8 cellular contexts compared by ENCODE assay signal in genomic region chr11:67302571-67303131, GRCh38. TPM values are rescaled to one million over a fixed set of nuclear protein-coding genes. Genes with fewer than 3 reads are reported as not detected.
DNase-seq lines count a peak whose midpoint lies in the region; ATAC-seq and TF ChIP-seq lines count a peak whose summit lies in the region.

No MANE protein-coding gene starts in this region.

- peaks cover 3% of the 10 kb centered on the region for H3K4me1 Mint-ChIP-seq in activated T-cell treated with anti-CD3 and anti-CD28 coated beads, Interleukin-2, amount 50 U/mL, for 72 hours (ENCODE audit: low read depth)
- peaks cover 11% of the 10 kb centered on the region for H3K4me1 Mint-ChIP-seq in WTC11

- CTCF ChIA-PET in WTC11 (lab: Charles Lee): interaction anchor here (0.6 to 5.3 kb wide), 27 partner anchors 9 to 327 kb away, joined by 3 to 103 read pairs (median 6); partner anchors contain the start of genes ANKRD13D, GRK2, KDM2A and NUDT8

- H3K9me3 Mint-ChIP-seq in activated T-cell treated with anti-CD3 and anti-CD28 coated beads, Interleukin-2, amount 50 U/mL, for 72 hours: no peaks in the 10 kb centered on the region
- no peaks in the 10 kb centered on the region for H3K9me3 Mint-ChIP-seq in WTC11

- intact Hi-C loops in Right ventricle myocardium inferior (cut with DNase I) (no loop called here), posterior vena cava (cut with DNase I) (no loop called here)

- TF ChIP-seq CTCF in WTC11 (IDR thresholded peaks at IDR 0.05): no peak

- H3K4me3 Mint-ChIP-seq in activated T-cell treated with anti-CD3 and anti-CD28 coated beads, Interleukin-2, amount 50 U/mL, for 72 hours: peak overlapping the region; percentile 64 to 67
- peak overlapping the region; percentile 74 for H3K4me3 Mint-ChIP-seq in WTC11

- peak in 1 of 2 donors; percentile 2 for ATAC-seq in activated T-cell treated with anti-CD3 and anti-CD28 coated beads, Interleukin-2, amount 50 U/mL, for 72 hours (replicated peaks in 1 of 2)
- ATAC-seq in WTC11 (peak; percentile 56), Right ventricle myocardium inferior (peak; percentile 34)

- H3K27ac Mint-ChIP-seq in activated T-cell treated with anti-CD3 and anti-CD28 coated beads, Interleukin-2, amount 50 U/mL, for 72 hours: no peak overlapping the region
- peak overlapping the region; percentile 57; the same call in 1 of the 2 replicates for H3K27ac Mint-ChIP-seq in WTC11

- no peaks in the 10 kb centered on the region for H3K27me3 Mint-ChIP-seq in activated T-cell treated with anti-CD3 and anti-CD28 coated beads, Interleukin-2, amount 50 U/mL, for 72 hours (ENCODE audit: low read depth)
- peaks cover 4% of the 10 kb centered on the region; the same call in 1 of the 2 replicates for H3K27me3 Mint-ChIP-seq in WTC11 (ENCODE audit: low read depth)

- DNase-seq in activated T-cell treated with anti-CD3 and anti-CD28 coated beads, Interleukin-2, amount 50 U/mL, for 72 hours: no peak
- no peak for DNase-seq in activated T-cell treated with anti-CD3 and anti-CD28 coated beads for 4 hours
- DNase-seq in WTC11 (ENCODE audit: low spot score): peak; percentile 67
- peak; percentile 73 for DNase-seq in Right ventricle myocardium inferior (ENCODE audit: missing footprints)
- peak; percentile 87 for DNase-seq in posterior vena cava (ENCODE audit: low spot score)
- DNase-seq in stimulated activated CD4-positive, alpha-beta T cell treated with anti-CD3 and anti-CD28 coated beads, Interleukin-2, amount 100 ng/mL, for 48 hours: no peak
- no peak for DNase-seq in stimulated activated naive CD4-positive, alpha-beta T cell (lab: John Stamatoyannopoulos, UW)
- no peak for DNase-seq in stimulated activated CD4-positive, alpha-beta T cell treated with anti-CD3 and anti-CD28 coated beads, Interleukin-2, amount 100 ng/mL, for 24 hours

- peaks cover 3 to 7% of the 10 kb centered on the region in 2 donors for H3K36me3 Mint-ChIP-seq in activated T-cell treated with anti-CD3 and anti-CD28 coated beads, Interleukin-2, amount 50 U/mL, for 72 hours (ENCODE audit: insufficient read depth in 2 of 2)
- peaks cover 12% of the 10 kb centered on the region for H3K36me3 Mint-ChIP-seq in WTC11

- POLR2A ChIA-PET in WTC11 (lab: Charles Lee): interaction anchor here (0.6 to 1.6 kb wide), 10 partner anchors 9 to 757 kb away, joined by 3 to 24 read pairs (median 3); partner anchors contain the start of genes ANKRD13D and ZDHHC24

TF ChIP-seq in WTC11, 78 proteins besides CTCF, POLR2A, EP300 and RAD21 (continues in another document):
- TF ChIP-seq PRRX2 (CRISPR knock-in tag; IDR thresholded peaks at IDR 0.05) (no peak; the same call in 1 of the 2 replicates), E2F5 (CRISPR knock-in tag; IDR thresholded peaks at IDR 0.05) (no peak), SP1 (CRISPR knock-in tag; conservative IDR thresholded peaks at IDR 0.05) (0 out of 2 replicates have a peak, but pooled peaks have one; percentile 8), ZNF121 (CRISPR knock-in tag; IDR thresholded peaks at IDR 0.05) (no peak), ERG (CRISPR knock-in tag; IDR thresholded peaks at IDR 0.05) (0 out of 2 replicates have a peak, but pooled peaks have one; percentile 45), TP53 (CRISPR knock-in tag; IDR thresholded peaks at IDR 0.05) (no peak), HMGA2 (CRISPR knock-in tag; IDR thresholded peaks at IDR 0.05) (no peak), ZNF232 (CRISPR knock-in tag; IDR thresholded peaks at IDR 0.05) (no peak), AR (CRISPR knock-in tag; IDR thresholded peaks at IDR 0.05) (no peak)
- TF ChIP-seq, protein P1, sequence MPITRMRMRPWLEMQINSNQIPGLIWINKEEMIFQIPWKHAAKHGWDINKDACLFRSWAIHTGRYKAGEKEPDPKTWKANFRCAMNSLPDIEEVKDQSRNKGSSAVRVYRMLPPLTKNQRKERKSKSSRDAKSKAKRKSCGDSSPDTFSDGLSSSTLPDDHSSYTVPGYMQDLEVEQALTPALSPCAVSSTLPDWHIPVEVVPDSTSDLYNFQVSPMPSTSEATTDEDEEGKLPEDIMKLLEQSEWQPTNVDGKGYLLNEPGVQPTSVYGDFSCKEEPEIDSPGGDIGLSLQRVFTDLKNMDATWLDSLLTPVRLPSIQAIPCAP (CRISPR knock-in tag; IDR thresholded peaks at IDR 0.05): no peak
- TF ChIP-seq, protein P2, sequence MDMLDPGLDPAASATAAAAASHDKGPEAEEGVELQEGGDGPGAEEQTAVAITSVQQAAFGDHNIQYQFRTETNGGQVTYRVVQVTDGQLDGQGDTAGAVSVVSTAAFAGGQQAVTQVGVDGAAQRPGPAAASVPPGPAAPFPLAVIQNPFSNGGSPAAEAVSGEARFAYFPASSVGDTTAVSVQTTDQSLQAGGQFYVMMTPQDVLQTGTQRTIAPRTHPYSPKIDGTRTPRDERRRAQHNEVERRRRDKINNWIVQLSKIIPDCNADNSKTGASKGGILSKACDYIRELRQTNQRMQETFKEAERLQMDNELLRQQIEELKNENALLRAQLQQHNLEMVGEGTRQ (CRISPR knock-in tag; IDR thresholded peaks at IDR 0.05): peak; percentile 90
- TF ChIP-seq, protein P3, sequence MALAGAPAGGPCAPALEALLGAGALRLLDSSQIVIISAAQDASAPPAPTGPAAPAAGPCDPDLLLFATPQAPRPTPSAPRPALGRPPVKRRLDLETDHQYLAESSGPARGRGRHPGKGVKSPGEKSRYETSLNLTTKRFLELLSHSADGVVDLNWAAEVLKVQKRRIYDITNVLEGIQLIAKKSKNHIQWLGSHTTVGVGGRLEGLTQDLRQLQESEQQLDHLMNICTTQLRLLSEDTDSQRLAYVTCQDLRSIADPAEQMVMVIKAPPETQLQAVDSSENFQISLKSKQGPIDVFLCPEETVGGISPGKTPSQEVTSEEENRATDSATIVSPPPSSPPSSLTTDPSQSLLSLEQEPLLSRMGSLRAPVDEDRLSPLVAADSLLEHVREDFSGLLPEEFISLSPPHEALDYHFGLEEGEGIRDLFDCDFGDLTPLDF (CRISPR knock-in tag; IDR thresholded peaks at IDR 0.05): peak; percentile 80; the same call in 1 of the 2 replicates

RNA-seq across cellular contexts. Expression of gene SSH3, which starts 0.7 kb away (rescaled TPM):
- 10 to 100 TPM; 13.3 to 20.3 TPM for total RNA-seq in activated T-cell treated with anti-CD3 and anti-CD28 coated beads, Interleukin-2, amount 50 U/mL, for 72 hours
- total RNA-seq in WTC11 (2021) (34.8 to 43.4 TPM (median 42.3 TPM) in 3 replicates), Right ventricle myocardium inferior (15.8 TPM), posterior vena cava (10 to 100 TPM; 23.5 to 26.2 TPM)

RNA-seq across cellular contexts. Expression of gene ANKRD13D, which starts 13.5 kb away (rescaled TPM):
- total RNA-seq in activated T-cell treated with anti-CD3 and anti-CD28 coated beads, Interleukin-2, amount 50 U/mL, for 72 hours: 10 to 100 TPM; 78.5 to 90.9 TPM
- total RNA-seq in WTC11 (2021) (36.8 to 55.5 TPM (median 42.4 TPM) in 3 replicates), Right ventricle myocardium inferior (15.2 TPM), posterior vena cava (10 to 100 TPM; 40.7 to 42.8 TPM)

RNA-seq across cellular contexts. Expression of gene GRK2, which starts 36.4 kb away (rescaled TPM):
- total RNA-seq in activated T-cell treated with anti-CD3 and anti-CD28 coated beads, Interleukin-2, amount 50 U/mL, for 72 hours: 100 to 1,000 TPM; 379 to 422 TPM
- 59.4 to 68.1 TPM (median 61.4 TPM) in 3 replicates for total RNA-seq in WTC11 (2021)
- total RNA-seq in Right ventricle myocardium inferior: 54.1 TPM
- 10 to 100 TPM; 50.4 to 58.2 TPM for total RNA-seq in posterior vena cava

RNA-seq across cellular contexts. Expression of gene POLD4, which starts 50.7 kb away (rescaled TPM):
- total RNA-seq in activated T-cell treated with anti-CD3 and anti-CD28 coated beads, Interleukin-2, amount 50 U/mL, for 72 hours: 10 to 100 TPM; 68.5 to 74.1 TPM
- 30.3 to 38.3 TPM (median 37.7 TPM) in 3 replicates for total RNA-seq in WTC11 (2021)
- 49.7 TPM for total RNA-seq in Right ventricle myocardium inferior
- total RNA-seq in posterior vena cava: 10 to 100 TPM; 56.1 to 60.9 TPM

Comparison
In these comparisons a context has a peak if more than half of its experiments do, and no peak if none do; other contexts are left out.
1. DNase-seq: peak in WTC11 (single experiment), Right ventricle myocardium inferior (single experiment) and posterior vena cava (single experiment); none in activated T-cell treated with anti-CD3 and anti-CD28 coated beads, Interleukin-2, amount 50 U/mL, for 72 hours (0 of 2), activated T-cell treated with anti-CD3 and anti-CD28 coated beads for 4 hours (single experiment), stimulated activated CD4-positive, alpha-beta T cell treated with anti-CD3 and anti-CD28 coated beads, Interleukin-2, amount 100 ng/mL, for 48 hours (0 of 2), stimulated activated naive CD4-positive, alpha-beta T cell (0 of 6) and stimulated activated CD4-positive, alpha-beta T cell treated with anti-CD3 and anti-CD28 coated beads, Interleukin-2, amount 100 ng/mL, for 24 hours (0 of 2).